Comparison of ENCODE assay signal across 9 cellular contexts in the genomic region with DNA sequence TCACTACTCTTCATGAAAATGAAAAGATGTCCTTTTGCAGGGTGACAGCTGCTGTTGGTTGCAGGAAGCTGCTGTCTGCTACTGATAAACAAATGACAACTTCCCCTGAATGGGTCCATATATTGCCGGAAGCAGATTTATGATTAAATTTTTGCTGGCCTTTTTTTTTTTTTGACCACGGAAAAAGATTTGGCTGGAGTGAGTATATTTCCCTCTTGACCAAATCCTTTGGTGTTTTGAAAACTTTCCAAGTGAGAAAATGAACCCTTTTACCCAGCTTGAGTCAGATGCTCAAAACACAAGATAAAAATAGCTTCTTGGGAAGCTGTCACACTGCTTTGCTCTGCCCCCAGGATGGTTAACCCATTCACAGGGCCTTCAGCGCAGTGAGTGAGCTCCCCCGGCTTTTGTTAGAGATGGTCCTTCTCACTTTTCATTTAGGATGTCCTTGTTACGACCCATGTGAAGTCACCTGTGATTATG.
DNase-seq lines count a peak whose midpoint lies in the region; ATAC-seq and TF ChIP-seq lines count a peak whose summit lies in the region.
"Had no signal": no experiment of that assay in that cellular context is flagged by ENCODE, and none has a peak within 500 bp of the region (broad histone marks: within the 10 kb centered on the region; RNA-seq: fewer than 3 reads in every experiment).

No MANE protein-coding gene starts in this region.

- H3F3A ChIP-seq in smooth muscle cell (ENCODE audit: low read depth): no peaks in the 10 kb centered on the region

- no peak for TF ChIP-seq CTCF in fibroblast of mammary gland (conservative IDR thresholded peaks at IDR 0.05; ENCODE audit: control insufficient read depth, insufficient read depth, low read depth, low read length)
- no peak for TF ChIP-seq CTCF in smooth muscle cell (IDR thresholded peaks at IDR 0.05; ENCODE audit: borderline replicate concordance, insufficient read depth, poor library complexity, severe bottlenecking)

- 50% methylated on average over 5 of the region's 5 CpGs for WGBS in smooth muscle cell (ENCODE audit: low lambda C conversion rate)

- no peaks in the 10 kb centered on the region for H3K9me3 ChIP-seq in smooth muscle cell (replicated peaks; ENCODE audit: low read depth)

- peak overlapping the region; percentile 17 for H3K27ac ChIP-seq in smooth muscle cell (ENCODE audit: low read depth)

- peaks cover 4% of the 10 kb centered on the region for H3K4me1 ChIP-seq in smooth muscle cell (ENCODE audit: low read depth)

- H3K79me2 ChIP-seq in smooth muscle cell (ENCODE audit: low read depth): no peaks in the 10 kb centered on the region

- no peaks in the 10 kb centered on the region for H4K20me1 ChIP-seq in smooth muscle cell (ENCODE audit: low read depth)

- H3K4me3 ChIP-seq in fibroblast of mammary gland (ENCODE audit: control insufficient read depth, low read depth, low read length): no peak overlapping the region
- no peak overlapping the region for H3K4me3 ChIP-seq in smooth muscle cell

- no peak overlapping the region for H2AFZ ChIP-seq in smooth muscle cell (ENCODE audit: low read depth)

- ATAC-seq in GM19328 (IDR thresholded peaks at IDR 0.05; ENCODE audit: unreplicated experiment): peak; percentile 50
- no peak for ATAC-seq in GM19035 (IDR thresholded peaks at IDR 0.05; ENCODE audit: unreplicated experiment)

- no peaks in the 10 kb centered on the region for H3K36me3 ChIP-seq in smooth muscle cell (ENCODE audit: low read depth)

- peak overlapping the region; percentile 40 for H3K4me2 ChIP-seq in smooth muscle cell

- no peak overlapping the region for H3K9ac ChIP-seq in smooth muscle cell (ENCODE audit: low read depth)

- DNase-seq in LHCN-M2 (ENCODE audit: low read depth) (peak; percentile 80), fibroblast of mammary gland (ENCODE audit: low read depth) (peak; percentile 83), smooth muscle cell (lab: John Stamatoyannopoulos, UW; ENCODE audit: unreplicated experiment) (no peak), NCI-H526 (lab: John Stamatoyannopoulos, UW) (no peak), NCI-H2196 treated with DMSO at 0.1 percent for 48 hours (lab: John Stamatoyannopoulos, UW; ENCODE audit: unreplicated experiment) (no peak)
- DNase-seq in activated T-cell treated with anti-CD3 and anti-CD28 coated beads, Interleukin-2, amount 50 U/mL, for 1 hour: no peak
- DNase-seq: NCI-H446 treated with DMSO at 0.1 percent for 48 hours had no signal

- H3K27me3 ChIP-seq in smooth muscle cell (ENCODE audit: low read depth): no peaks in the 10 kb centered on the region

Comparison
In these comparisons a context has a peak if more than half of its experiments do, and no peak if none do; other contexts are left out.
1. DNase-seq: peak in LHCN-M2 (single experiment) and fibroblast of mammary gland (single experiment); none in smooth muscle cell (single experiment), NCI-H526 (0 of 2), NCI-H2196 treated with DMSO at 0.1 percent for 48 hours (single experiment) and activated T-cell treated with anti-CD3 and anti-CD28 coated beads, Interleukin-2, amount 50 U/mL, for 1 hour (single experiment).